Comparison of ENCODE assay signal across 21 cellular contexts in the genomic region with DNA sequence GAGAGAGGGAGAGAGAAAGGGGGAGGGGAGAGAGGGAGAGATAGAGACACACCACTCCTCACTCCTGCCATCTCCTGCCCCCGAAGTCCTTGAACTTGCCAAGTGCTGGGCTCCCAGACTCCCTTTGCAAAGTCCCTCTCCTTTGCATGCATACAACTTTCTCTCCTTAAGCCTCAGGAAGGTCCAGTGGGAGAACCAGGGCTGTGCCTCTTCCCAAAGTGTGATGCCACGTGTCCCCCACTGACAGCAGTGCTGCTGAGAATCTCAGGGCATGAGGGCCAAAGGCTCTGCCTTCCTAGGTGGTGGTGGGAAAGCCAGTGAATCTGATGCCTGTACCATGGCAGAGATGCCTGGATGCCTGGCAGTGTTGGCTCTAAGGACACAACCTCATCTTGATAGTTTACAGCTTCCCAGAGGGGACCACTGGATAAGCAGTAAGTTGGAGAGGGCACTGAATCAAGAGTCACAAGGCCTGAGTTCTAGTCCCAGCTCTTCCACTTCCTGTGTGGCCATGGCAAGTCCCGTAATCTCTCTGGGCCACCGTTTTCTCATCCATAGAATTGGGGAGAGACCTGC.
"Had no signal": no experiment of that assay in that cellular context is flagged by ENCODE, and none has a peak within 500 bp of the region (broad histone marks: within the 10 kb centered on the region; RNA-seq: fewer than 3 reads in every experiment).

No MANE protein-coding gene starts in this region.

- H3K4me1 ChIP-seq: right atrium auricular region had no signal

- H3K27me3 ChIP-seq: dorsolateral prefrontal cortex, right atrium auricular region, suprapubic skin, upper lobe of right lung had no signal

- H3K36me3 ChIP-seq: heart left ventricle, right atrium auricular region, suprapubic skin, tibial artery, upper lobe of right lung had no signal

- H3K4me3 ChIP-seq: dorsolateral prefrontal cortex, heart left ventricle, right atrium auricular region, smooth muscle cell, suprapubic skin, tibial artery, upper lobe of right lung had no signal

- H3K36me3 Mint-ChIP-seq: stimulated activated effector memory CD8-positive, alpha-beta T cell treated with anti-CD3 and anti-CD28 coated beads, Interleukin-12 subunit alpha, Interleukin-12 subunit beta, amount 100 ng/mL, for 72 hours had no signal

- H3K4me3 Mint-ChIP-seq: naive thymus-derived CD4-positive, alpha-beta T cell; nephron progenitor cell; stimulated activated effector memory CD8-positive, alpha-beta T cell treated with anti-CD3 and anti-CD28 coated beads, Interleukin-12 subunit alpha, Interleukin-12 subunit beta, amount 100 ng/mL, for 72 hours had no signal

- DNase-seq: cortex of kidney; effector CD8-positive, alpha-beta T cell; heart left ventricle; hippocampal formation; kidney glomerular epithelial cell; mesendoderm; naive thymus-derived CD4-positive, alpha-beta T cell; nephron progenitor cell; posterior cingulate gyrus; stimulated activated CD4-positive, alpha-beta T cell treated with anti-CD3 and anti-CD28 coated beads, Interleukin-4, amount 100 ng/mL, for 1 hour; stimulated activated CD8-positive, alpha-beta memory T cell treated with anti-CD3 and anti-CD28 coated beads, Interleukin-4, amount 100 ng/mL, for 48 hours; stimulated activated naive CD8-positive, alpha-beta T cell treated with anti-CD3 and anti-CD28 coated beads, Interleukin-15, Interleukin-2, amounts not matched to agents 100 U/mL and 50 U/mL, for 24 hours; upper lobe of right lung had no signal

- H3K27ac Mint-ChIP-seq: nephron progenitor cell; stimulated activated effector memory CD8-positive, alpha-beta T cell treated with anti-CD3 and anti-CD28 coated beads, Interleukin-12 subunit alpha, Interleukin-12 subunit beta, amount 100 ng/mL, for 72 hours had no signal

- FAIRE-seq: endometrium, frontal cortex had no signal

- H3K9me3 ChIP-seq: heart left ventricle, right atrium auricular region, suprapubic skin, tibial artery, upper lobe of right lung had no signal

- H3K27me3 Mint-ChIP-seq: naive thymus-derived CD4-positive, alpha-beta T cell had no signal

- H3K9me3 Mint-ChIP-seq: nephron progenitor cell; stimulated activated effector memory CD8-positive, alpha-beta T cell treated with anti-CD3 and anti-CD28 coated beads, Interleukin-12 subunit alpha, Interleukin-12 subunit beta, amount 100 ng/mL, for 72 hours had no signal

- H3K27ac ChIP-seq: dorsolateral prefrontal cortex, heart left ventricle, right atrium auricular region, suprapubic skin, tibial artery, upper lobe of right lung had no signal
